Comparison of ENCODE assay signal across 8 cellular contexts in the genomic region with DNA sequence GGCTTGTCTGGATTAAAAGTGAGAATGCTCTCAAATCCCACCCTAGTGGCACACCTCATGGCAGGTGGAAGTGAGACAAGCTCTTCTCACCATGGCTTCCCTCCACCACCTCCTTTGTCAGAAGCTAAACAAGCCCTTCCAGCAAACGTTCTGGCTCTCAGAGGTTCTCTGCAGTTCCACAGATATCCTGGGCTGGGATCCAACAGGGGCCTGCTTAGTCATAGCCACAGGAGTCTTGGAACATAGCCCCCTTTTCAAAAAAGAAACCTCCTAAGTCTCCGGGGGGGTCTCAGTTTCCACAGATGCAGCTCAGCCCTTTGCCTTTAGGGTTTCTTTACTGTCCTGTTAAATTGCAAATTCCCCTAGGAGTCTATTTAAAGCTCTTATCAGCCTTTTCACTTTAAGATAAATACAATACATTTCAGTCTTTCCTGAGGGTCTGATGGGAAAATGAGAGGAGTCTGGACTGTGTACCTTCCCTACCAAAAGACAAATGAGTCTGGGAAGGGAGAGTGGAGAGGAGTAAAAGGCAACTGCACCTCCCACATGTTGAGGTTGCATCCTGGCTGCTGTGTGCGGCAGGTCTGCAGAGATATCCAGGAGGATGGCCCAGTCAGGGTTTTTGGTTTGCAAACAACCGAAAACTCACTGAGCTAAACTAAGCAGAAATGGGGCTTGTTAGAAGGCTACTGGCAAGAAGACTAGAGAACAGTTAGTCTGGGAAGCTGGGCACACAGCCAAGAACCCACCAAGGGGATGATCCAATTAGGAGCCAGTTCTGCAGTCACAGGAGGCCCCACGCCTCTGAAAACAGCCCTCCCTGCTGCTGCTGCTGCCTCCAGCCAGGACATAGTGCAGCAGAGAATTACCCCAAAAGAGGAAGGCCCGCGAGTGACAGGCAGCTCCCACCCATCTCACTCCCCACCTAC. TPM values are rescaled to one million over a fixed set of nuclear protein-coding genes. Genes with fewer than 3 reads are reported as not detected.
A peak's percentile ranks its signal among the peaks of the same experiment; 100 is the strongest.
DNase-seq lines count a peak whose midpoint lies in the region; ATAC-seq and TF ChIP-seq lines count a peak whose summit lies in the region.

No MANE protein-coding gene starts in this region.

- H3K4me3 ChIP-seq in GM23248, result no peak overlapping the region
- H3K4me3 ChIP-seq in gastroesophageal sphincter, result no peak overlapping the region
- H3K4me3 ChIP-seq in Caco-2 (ENCODE audit: low read depth, low read length), result no peak overlapping the region

- H3K27ac ChIP-seq in GM23248 (no peak overlapping the region), gastroesophageal sphincter (peak overlapping the region; percentile 5 to 76 (median 70))

- peak overlapping the region; percentile 25 for H3K4me2 ChIP-seq in GM23248 (ENCODE audit: unreplicated experiment)

- H3K27me3 ChIP-seq in GM23248 (replicated peaks; ENCODE audit: insufficient read depth), result no peaks in the 10 kb centered on the region; the same call in 1 of the 2 replicates
- H3K27me3 ChIP-seq in gastroesophageal sphincter, result no peaks in the 10 kb centered on the region
- H3K27me3 ChIP-seq in Caco-2 (replicated peaks; ENCODE audit: control insufficient read depth, insufficient read depth, low read length), result no peaks in the 10 kb centered on the region

- H3K9me2 ChIP-seq in GM23248 (ENCODE audit: insufficient read depth), result no peaks in the 10 kb centered on the region

- H3K27ac Mint-ChIP-seq in Caco-2 (ENCODE audit: unreplicated experiment), result no peak overlapping the region

- DNase-seq in GM23248 (peak; percentile 72), RPMI8226 (peak; percentile 7), retina (peak; percentile 72), Caco-2 (no peak), NCI-H526 treated with DMSO at 0.1 percent for 48 hours (lab: John Stamatoyannopoulos, UW) (no peak), LoVo (ENCODE audit: low spot score) (no peak)
- no peak for DNase-seq in central memory CD4-positive, alpha-beta T cell

- H3K27me3 Mint-ChIP-seq in Caco-2 (ENCODE audit: insufficient read depth, unreplicated experiment), result no peaks in the 10 kb centered on the region

- in situ Hi-C loops in GM23248 (cut with MboI), result no loop called here

- peak; percentile 81 for ATAC-seq in gastroesophageal sphincter

- no peak for TF ChIP-seq EP300 in gastroesophageal sphincter (IDR thresholded peaks at IDR 0.05)

- H3K4me3 Mint-ChIP-seq in Caco-2 (ENCODE audit: unreplicated experiment), result no peak overlapping the region

- CTCF ChIA-PET in Caco-2 (lab: Charles Lee), result no interaction called here

- H3K9ac ChIP-seq in GM23248, result no peak overlapping the region

- H3F3A ChIP-seq in GM23248 (ENCODE audit: insufficient read depth), result no peaks in the 10 kb centered on the region

- BruUV-seq in Caco-2 (replicated peaks; lab: Mats Ljungman, UMichigan), result no TSS peak

- H3K36me3 ChIP-seq in GM23248 (ENCODE audit: low read depth), result no peaks in the 10 kb centered on the region
- H3K36me3 ChIP-seq in gastroesophageal sphincter, result no peaks in the 10 kb centered on the region
- H3K36me3 ChIP-seq in Caco-2 (ENCODE audit: control insufficient read depth, insufficient read depth, low read length), result no peaks in the 10 kb centered on the region

- H3K4me1 Mint-ChIP-seq in Caco-2 (ENCODE audit: low read depth, unreplicated experiment), result no peaks in the 10 kb centered on the region

- TF ChIP-seq CTCF in gastroesophageal sphincter (IDR thresholded peaks at IDR 0.05), result no peak
- no peak for TF ChIP-seq CTCF in Caco-2 (IDR thresholded peaks at IDR 0.05; ENCODE audit: insufficient read depth in 1 of 2, low read depth in 1 of 2, low read length in 1 of 2, severe bottlenecking in 1 of 2, unreplicated experiment in 1 of 2)

- peaks cover 12% of the 10 kb centered on the region for H3K9me3 Mint-ChIP-seq in Caco-2 (ENCODE audit: unreplicated experiment)

- H3K79me2 ChIP-seq in GM23248 (ENCODE audit: insufficient read depth), result no peaks in the 10 kb centered on the region

- H3K4me1 ChIP-seq in GM23248 (ENCODE audit: insufficient read depth) (peaks cover 12% of the 10 kb centered on the region), gastroesophageal sphincter (peaks cover 5 to 22% (median 14%) of the 10 kb centered on the region in 3 donors), Caco-2 (peaks cover 21% of the 10 kb centered on the region)

- POLR2A ChIA-PET in Caco-2 (lab: Charles Lee), result no interaction called here

- no peak for TF ChIP-seq POLR2A in gastroesophageal sphincter (IDR thresholded peaks at IDR 0.05)

- no peaks in the 10 kb centered on the region for H4K20me1 ChIP-seq in GM23248 (ENCODE audit: insufficient read depth)

- no peaks in the 10 kb centered on the region for H3K9me3 ChIP-seq in GM23248 (ENCODE audit: low read depth)
- no peaks in the 10 kb centered on the region for H3K9me3 ChIP-seq in gastroesophageal sphincter
- H3K9me3 ChIP-seq in Caco-2, result peaks cover 10% of the 10 kb centered on the region; the same call in 1 of the 2 replicates

- no peaks in the 10 kb centered on the region for H3K36me3 Mint-ChIP-seq in Caco-2 (ENCODE audit: insufficient read depth, unreplicated experiment)

- H2AFZ ChIP-seq in GM23248, result no peak overlapping the region

- intact Hi-C loops in Caco-2 (cut with micrococcal nuclease; ENCODE audit: unreplicated experiment), result no loop called here

- WGBS in GM23248 (ENCODE audit: low coverage in 1 of 2, low lambda C conversion rate in 2 of 2, missing lambda C conversion rate in 2 of 2), 2 experiments, result 29 to 40% methylated on average over 7 of the region's 7 CpGs
- WGBS in gastroesophageal sphincter (ENCODE audit: low coverage in 1 of 2), 2 donors, result 11 to 33% methylated on average over 3 to 7 of the region's 7 CpGs

RNA-seq across cellular contexts. Expression of a gene that starts 41.4 kb away (rescaled TPM):
- total RNA-seq in GM23248 (2014; rRNA removed; shearing (Covaris generic)), result 2.8 and 5.6 TPM in 2 replicates
- polyA plus RNA-seq in GM23248 (2016; fragmentation: Nextera tagmentation; extraction: Ambion mirVana), result 3.2 and 4.2 TPM in 2 replicates
- total RNA-seq in gastroesophageal sphincter (10 to 100 TPM in 2 of 4 donors, 1 to 10 TPM in 2; 6.9 to 15.6 (median 11.5) TPM), Caco-2 (2022) (not detected in 2 replicates)

Comparison
In these comparisons a context has a peak if more than half of its experiments do, and no peak if none do; other contexts are left out.
1. DNase-seq: peak in GM23248 (single experiment), RPMI8226 (single experiment) and retina (single experiment); none in Caco-2 (0 of 2), NCI-H526 treated with DMSO at 0.1 percent for 48 hours (single experiment), LoVo (single experiment) and central memory CD4-positive, alpha-beta T cell (single experiment).